Comparison of ENCODE assay signal across 13 cellular contexts in the genomic region with DNA sequence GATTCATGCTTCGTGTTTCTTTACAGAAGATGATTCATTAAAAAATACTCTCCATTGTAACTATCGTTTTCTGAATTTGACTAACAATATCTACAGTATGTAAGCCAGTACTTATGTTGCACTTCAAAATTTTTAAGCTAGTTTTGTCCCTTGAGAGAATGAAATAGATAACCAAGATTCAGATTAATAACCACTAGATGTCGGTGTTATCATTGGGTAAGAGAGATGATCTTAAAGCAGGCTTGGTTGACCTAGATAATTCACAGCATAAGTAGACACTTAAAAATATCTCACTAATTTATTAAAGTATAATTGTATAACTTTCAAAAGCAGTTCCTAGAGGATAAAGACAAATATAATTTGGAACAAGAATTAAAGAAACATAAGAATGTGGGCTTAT.
DNase-seq lines count a peak whose midpoint lies in the region; ATAC-seq and TF ChIP-seq lines count a peak whose summit lies in the region.
"Had no signal": no experiment of that assay in that cellular context is flagged by ENCODE, and none has a peak within 500 bp of the region (broad histone marks: within the 10 kb centered on the region; RNA-seq: fewer than 3 reads in every experiment).

No MANE protein-coding gene starts in this region.

- H2AFZ ChIP-seq in PC-9 = no peak overlapping the region

- TF ChIP-seq POLR2A in esophagus muscularis mucosa (IDR thresholded peaks at IDR 0.05; ENCODE audit: low read depth) = no peak

- H3K4me3 ChIP-seq in PC-9 (no peak overlapping the region), esophagus muscularis mucosa (no peak overlapping the region), dorsolateral prefrontal cortex (no peak overlapping the region)
- H3K4me3 ChIP-seq: skin epidermis had no signal

- H4K20me1 ChIP-seq in PC-9 (ENCODE audit: insufficient read depth) = no peaks in the 10 kb centered on the region

- TF ChIP-seq CTCF in PC-9 (conservative IDR thresholded peaks at IDR 0.05) (peak; percentile 48; the same call in 1 of the 2 replicates), esophagus muscularis mucosa (IDR thresholded peaks at IDR 0.05) (peak; percentile 36 to 45 (median 40)), dorsolateral prefrontal cortex (IDR thresholded peaks at IDR 0.05 in 54 of 56, conservative IDR thresholded peaks at IDR 0.05 in 2 of 56; ENCODE audit: low read depth in 1 of 56, partially characterized antibody in 56 of 56) (peak in 23 of 56 donors; percentile 10 to 46 (median 21))

- TF ChIP-seq EP300 in esophagus muscularis mucosa (IDR thresholded peaks at IDR 0.05) = no peak

- CTCF ChIA-PET in PC-9 (lab: Charles Lee) = no interaction called here

- H3K36me3 ChIP-seq in PC-9 (ENCODE audit: low read depth) (no peaks in the 10 kb centered on the region), esophagus muscularis mucosa (no peaks in the 10 kb centered on the region)

- ATAC-seq in left colon = no peak
- no peak for ATAC-seq in HG03025 (IDR thresholded peaks at IDR 0.05; ENCODE audit: low FRiP score, unreplicated experiment)
- ATAC-seq: stimulated activated naive B cell treated with anti-CD40 and anti-IgM and Interleukin-4, amounts not matched to agents 10 μg/mL and 1 μg/mL and 100 μg/mL, for 72 hours had no signal

- H3K27ac ChIP-seq in PC-9 = no peak overlapping the region
- no peak overlapping the region for H3K27ac ChIP-seq in esophagus muscularis mucosa (replicated peaks in 1 of 4)
- H3K27ac ChIP-seq in dorsolateral prefrontal cortex = no peak overlapping the region
- H3K27ac ChIP-seq: skin epidermis had no signal

- H3K9me3 ChIP-seq in PC-9 (ENCODE audit: insufficient read depth, low read depth) (no peaks in the 10 kb centered on the region), esophagus muscularis mucosa (no peaks in the 10 kb centered on the region)

- POLR2A ChIA-PET in PC-9 (lab: Charles Lee; ENCODE audit: unreplicated experiment) = no interaction called here

- no TSS peak for BruUV-seq in PC-9 (replicated peaks; lab: Mats Ljungman, UMichigan)

- no peaks in the 10 kb centered on the region for H3K27me3 ChIP-seq in PC-9 (ENCODE audit: insufficient read depth, low read depth)
- H3K27me3 ChIP-seq in esophagus muscularis mucosa = no peaks in the 10 kb centered on the region
- H3K27me3 ChIP-seq in dorsolateral prefrontal cortex = peaks cover 0 to 3% (median 0%) of the 10 kb centered on the region in 45 donors

- H3K79me2 ChIP-seq in PC-9 (ENCODE audit: low read depth) = no peaks in the 10 kb centered on the region

- peak; percentile 80 to 85 for DNase-seq in AML-193 (lab: John Stamatoyannopoulos, UW)
- DNase-seq in HS-5 (ENCODE audit: low read depth) = peak; percentile 22
- DNase-seq in PC-9 = no peak
- no peak for DNase-seq in esophagus muscularis mucosa (ENCODE audit: extremely low spot score)
- no peak for DNase-seq in left colon
- no peak for DNase-seq in dorsolateral prefrontal cortex
- no peak for DNase-seq in activated CD4-positive, alpha-beta T cell treated with anti-CD3 and anti-CD28 coated beads for 4 hours
- DNase-seq: activated naive CD4-positive, alpha-beta T cell; Calu3; mesenchymal stem cell; stimulated activated naive B cell treated with anti-CD40 and anti-IgM and Interleukin-4, amounts not matched to agents 10 μg/mL and 1 μg/mL and 100 μg/mL, for 72 hours had no signal

- no peak overlapping the region for H3K4me2 ChIP-seq in PC-9

- intact Hi-C loops in PC-9 (cut with micrococcal nuclease; ENCODE audit: unreplicated experiment) (no loop called here), esophagus muscularis mucosa (cut with DNase I) (loop anchor here (5.0 kb wide), 1 partner anchor 115 kb away; no protein-coding TSS in a partner anchor), left colon (cut with DNase I, micrococcal nuclease) (no loop called here), dorsolateral prefrontal cortex (cut with DNase I) (no loop called here)

- 51% methylated on average over 3 of the region's 3 CpGs for WGBS in esophagus muscularis mucosa

- H3K4me1 ChIP-seq in PC-9 (replicated peaks; ENCODE audit: insufficient read depth) (no peaks in the 10 kb centered on the region), esophagus muscularis mucosa (no peaks in the 10 kb centered on the region)

- no peaks in the 10 kb centered on the region for H3F3A ChIP-seq in PC-9 (ENCODE audit: insufficient read depth, low read depth)

- H3K9me2 ChIP-seq in PC-9 (ENCODE audit: insufficient read depth) = no peaks in the 10 kb centered on the region

Comparison
In these comparisons a context has a peak if more than half of its experiments do, and no peak if none do; other contexts are left out.
1. DNase-seq: peak in AML-193 (2 of 2) and HS-5 (single experiment); none in PC-9 (0 of 2), esophagus muscularis mucosa (single experiment), left colon (0 of 2), dorsolateral prefrontal cortex (0 of 10) and activated CD4-positive, alpha-beta T cell treated with anti-CD3 and anti-CD28 coated beads for 4 hours (0 of 2).